17 cellular contexts compared by ENCODE assay signal in genomic region chr12:70052476-70052875, GRCh38.
"Had no signal": no experiment of that assay in that cellular context is flagged by ENCODE, and none has a peak within 500 bp of the region (broad histone marks: within the 10 kb centered on the region; RNA-seq: fewer than 3 reads in every experiment).

No MANE protein-coding gene starts in this region.

- H3K27me3 ChIP-seq: ascending aorta, cardiac muscle cell, sigmoid colon, upper lobe of right lung had no signal

- DNase-seq: activated CD4-positive, alpha-beta memory T cell treated with anti-CD3 and anti-CD28 coated beads for 36 hours; activated gamma-delta T cell; activated naive CD8-positive, alpha-beta T cell treated with anti-CD3 and anti-CD28 coated beads for 36 hours; activated T-cell treated with anti-CD3 and anti-CD28 coated beads, Interleukin-2, amount 50 U/mL, for 48 hours; hippocampal formation; lower lobe of right lung; midbrain; naive B cell; nucleus accumbens; psoas muscle; stimulated activated CD4-positive, alpha-beta T cell treated with anti-CD3 and anti-CD28 coated beads, Interleukin-2, amount 100 ng/mL, for 24 hours; stimulated activated naive B cell treated with anti-CD40 and anti-IgM and Interleukin-4, amounts not matched to agents 10 μg/mL and 1 μg/mL and 100 μg/mL, for 72 hours; T-cell; upper lobe of right lung had no signal

- H3K9me3 ChIP-seq: ascending aorta, lower lobe of right lung, psoas muscle, sigmoid colon, upper lobe of right lung had no signal

- H3K4me3 ChIP-seq: ascending aorta, cardiac muscle cell, lower lobe of right lung, psoas muscle, sigmoid colon, upper lobe of right lung had no signal

- H3K27ac ChIP-seq: ascending aorta, cardiac muscle cell, lower lobe of right lung, psoas muscle, sigmoid colon, upper lobe of right lung had no signal

- H3K27ac Mint-ChIP-seq: activated CD4-positive, alpha-beta memory T cell treated with anti-CD3 and anti-CD28 coated beads for 36 hours; activated naive CD8-positive, alpha-beta T cell treated with anti-CD3 and anti-CD28 coated beads for 36 hours; naive B cell; stimulated activated naive B cell treated with anti-CD40 and anti-IgM and Interleukin-4, amounts not matched to agents 10 μg/mL and 1 μg/mL and 100 μg/mL, for 72 hours; T-cell had no signal

- H3K9me3 Mint-ChIP-seq: activated CD4-positive, alpha-beta memory T cell treated with anti-CD3 and anti-CD28 coated beads for 36 hours; activated naive CD8-positive, alpha-beta T cell treated with anti-CD3 and anti-CD28 coated beads for 36 hours; stimulated activated naive B cell treated with anti-CD40 and anti-IgM and Interleukin-4, amounts not matched to agents 10 μg/mL and 1 μg/mL and 100 μg/mL, for 72 hours; T-cell had no signal

- H3K4me3 Mint-ChIP-seq: activated CD4-positive, alpha-beta memory T cell treated with anti-CD3 and anti-CD28 coated beads for 36 hours; activated naive CD8-positive, alpha-beta T cell treated with anti-CD3 and anti-CD28 coated beads for 36 hours; stimulated activated naive B cell treated with anti-CD40 and anti-IgM and Interleukin-4, amounts not matched to agents 10 μg/mL and 1 μg/mL and 100 μg/mL, for 72 hours; T-cell had no signal

- H3K36me3 ChIP-seq: ascending aorta, cardiac muscle cell, lower lobe of right lung, sigmoid colon, upper lobe of right lung had no signal

- ATAC-seq: stimulated activated naive B cell treated with anti-CD40 and anti-IgM and Interleukin-4, amounts not matched to agents 10 μg/mL and 1 μg/mL and 100 μg/mL, for 72 hours; T-cell had no signal

- H3K4me1 ChIP-seq: ascending aorta, psoas muscle, sigmoid colon, upper lobe of right lung had no signal

- H3K36me3 Mint-ChIP-seq: activated CD4-positive, alpha-beta memory T cell treated with anti-CD3 and anti-CD28 coated beads for 36 hours; activated naive CD8-positive, alpha-beta T cell treated with anti-CD3 and anti-CD28 coated beads for 36 hours; naive B cell; stimulated activated naive B cell treated with anti-CD40 and anti-IgM and Interleukin-4, amounts not matched to agents 10 μg/mL and 1 μg/mL and 100 μg/mL, for 72 hours; T-cell had no signal
